1 cellular context compared by ENCODE assay signal in genomic region chr6:168884050-168884645, GRCh38.
TF ChIP-seq lines count a peak whose summit lies in the region.

No MANE protein-coding gene starts in this region.

TF ChIP-seq in GM12878, 131 proteins besides CTCF, POLR2A, EP300 and RAD21 (continued from another document):
- TF ChIP-seq MTA3 (IDR thresholded peaks at IDR 0.05; ENCODE audit: borderline replicate concordance, low read length) (no peak), SREBF1 (IDR thresholded peaks at IDR 0.05; ENCODE audit: low read length) (no peak), ASH2L (IDR thresholded peaks at IDR 0.05; ENCODE audit: borderline replicate concordance, low read depth) (no peak), FOS (IDR thresholded peaks at IDR 0.05; ENCODE audit: borderline replicate concordance, extremely low read depth, insufficient read length) (no peak), NBN (IDR thresholded peaks at IDR 0.05) (no peak)
- TF ChIP-seq, protein P1, sequence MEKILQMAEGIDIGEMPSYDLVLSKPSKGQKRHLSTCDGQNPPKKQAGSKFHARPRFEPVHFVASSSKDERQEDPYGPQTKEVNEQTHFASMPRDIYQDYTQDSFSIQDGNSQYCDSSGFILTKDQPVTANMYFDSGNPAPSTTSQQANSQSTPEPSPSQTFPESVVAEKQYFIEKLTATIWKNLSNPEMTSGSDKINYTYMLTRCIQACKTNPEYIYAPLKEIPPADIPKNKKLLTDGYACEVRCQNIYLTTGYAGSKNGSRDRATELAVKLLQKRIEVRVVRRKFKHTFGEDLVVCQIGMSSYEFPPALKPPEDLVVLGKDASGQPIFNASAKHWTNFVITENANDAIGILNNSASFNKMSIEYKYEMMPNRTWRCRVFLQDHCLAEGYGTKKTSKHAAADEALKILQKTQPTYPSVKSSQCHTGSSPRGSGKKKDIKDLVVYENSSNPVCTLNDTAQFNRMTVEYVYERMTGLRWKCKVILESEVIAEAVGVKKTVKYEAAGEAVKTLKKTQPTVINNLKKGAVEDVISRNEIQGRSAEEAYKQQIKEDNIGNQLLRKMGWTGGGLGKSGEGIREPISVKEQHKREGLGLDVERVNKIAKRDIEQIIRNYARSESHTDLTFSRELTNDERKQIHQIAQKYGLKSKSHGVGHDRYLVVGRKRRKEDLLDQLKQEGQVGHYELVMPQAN (conservative IDR thresholded peaks at IDR 0.05), result no peak
